Comparison of ENCODE assay signal across 1 cellular context in the genomic region with DNA sequence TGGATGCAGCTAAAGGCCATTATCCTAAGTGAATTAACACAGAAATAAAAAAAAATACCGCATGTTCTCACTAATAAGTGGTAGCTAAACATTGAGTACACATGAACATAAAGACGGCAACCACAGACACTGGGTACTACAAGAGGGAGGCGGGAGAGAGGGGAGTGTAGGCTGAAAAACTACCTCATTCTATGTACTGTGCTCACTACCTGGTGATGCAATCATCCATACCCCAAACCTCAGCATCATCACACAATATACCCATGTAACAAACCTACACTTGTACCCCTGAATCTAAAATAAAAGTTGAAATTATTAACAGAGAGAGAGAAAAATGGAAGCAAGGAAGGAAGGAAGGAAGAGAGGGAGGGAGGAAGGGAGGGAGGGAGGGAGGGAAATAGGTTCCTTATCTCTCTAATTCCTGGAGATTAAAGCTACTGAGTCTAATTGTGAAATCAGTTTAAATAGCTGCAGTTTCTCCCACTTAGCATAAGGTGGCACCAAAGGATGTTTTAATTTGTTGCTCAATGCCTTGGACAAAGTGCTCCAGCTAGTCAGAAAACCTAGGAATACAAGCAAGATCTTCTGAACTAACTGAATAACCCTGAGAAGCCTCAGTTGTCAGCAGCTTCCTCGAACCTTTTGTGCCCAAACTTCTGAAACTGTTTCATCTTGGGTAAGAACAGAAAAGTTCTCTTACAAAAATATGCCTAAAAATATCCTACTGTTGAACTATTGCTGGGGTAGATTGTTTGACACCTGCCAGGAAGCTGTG.
TF ChIP-seq lines count a peak whose summit lies in the region.

No MANE protein-coding gene starts in this region.

TF ChIP-seq in HepG2, 621 proteins besides CTCF, POLR2A, EP300 and RAD21 (continued from another document):
- TF ChIP-seq, protein P1, sequence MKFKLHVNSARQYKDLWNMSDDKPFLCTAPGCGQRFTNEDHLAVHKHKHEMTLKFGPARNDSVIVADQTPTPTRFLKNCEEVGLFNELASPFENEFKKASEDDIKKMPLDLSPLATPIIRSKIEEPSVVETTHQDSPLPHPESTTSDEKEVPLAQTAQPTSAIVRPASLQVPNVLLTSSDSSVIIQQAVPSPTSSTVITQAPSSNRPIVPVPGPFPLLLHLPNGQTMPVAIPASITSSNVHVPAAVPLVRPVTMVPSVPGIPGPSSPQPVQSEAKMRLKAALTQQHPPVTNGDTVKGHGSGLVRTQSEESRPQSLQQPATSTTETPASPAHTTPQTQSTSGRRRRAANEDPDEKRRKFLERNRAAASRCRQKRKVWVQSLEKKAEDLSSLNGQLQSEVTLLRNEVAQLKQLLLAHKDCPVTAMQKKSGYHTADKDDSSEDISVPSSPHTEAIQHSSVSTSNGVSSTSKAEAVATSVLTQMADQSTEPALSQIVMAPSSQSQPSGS (CRISPR knock-in tag; IDR thresholded peaks at IDR 0.05), result no peak
- TF ChIP-seq ARNTL (CRISPR knock-in tag; IDR thresholded peaks at IDR 0.05), result no peak
- TF ChIP-seq ZNF607 (CRISPR knock-in tag; IDR thresholded peaks at IDR 0.05; ENCODE audit: borderline replicate concordance), result no peak
- no peak for TF ChIP-seq RBM39 (IDR thresholded peaks at IDR 0.05; ENCODE audit: low read depth, low read length, poor library complexity, severe bottlenecking)
- TF ChIP-seq NFRKB (IDR thresholded peaks at IDR 0.05), result no peak
- TF ChIP-seq STAG1 (CRISPR knock-in tag; IDR thresholded peaks at IDR 0.05), result peak; percentile 77
- TF ChIP-seq, protein P2, sequence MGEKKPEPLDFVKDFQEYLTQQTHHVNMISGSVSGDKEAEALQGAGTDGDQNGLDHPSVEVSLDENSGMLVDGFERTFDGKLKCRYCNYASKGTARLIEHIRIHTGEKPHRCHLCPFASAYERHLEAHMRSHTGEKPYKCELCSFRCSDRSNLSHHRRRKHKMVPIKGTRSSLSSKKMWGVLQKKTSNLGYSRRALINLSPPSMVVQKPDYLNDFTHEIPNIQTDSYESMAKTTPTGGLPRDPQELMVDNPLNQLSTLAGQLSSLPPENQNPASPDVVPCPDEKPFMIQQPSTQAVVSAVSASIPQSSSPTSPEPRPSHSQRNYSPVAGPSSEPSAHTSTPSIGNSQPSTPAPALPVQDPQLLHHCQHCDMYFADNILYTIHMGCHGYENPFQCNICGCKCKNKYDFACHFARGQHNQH (CRISPR knock-in tag; IDR thresholded peaks at IDR 0.05), result no peak
- TF ChIP-seq, protein P3, sequence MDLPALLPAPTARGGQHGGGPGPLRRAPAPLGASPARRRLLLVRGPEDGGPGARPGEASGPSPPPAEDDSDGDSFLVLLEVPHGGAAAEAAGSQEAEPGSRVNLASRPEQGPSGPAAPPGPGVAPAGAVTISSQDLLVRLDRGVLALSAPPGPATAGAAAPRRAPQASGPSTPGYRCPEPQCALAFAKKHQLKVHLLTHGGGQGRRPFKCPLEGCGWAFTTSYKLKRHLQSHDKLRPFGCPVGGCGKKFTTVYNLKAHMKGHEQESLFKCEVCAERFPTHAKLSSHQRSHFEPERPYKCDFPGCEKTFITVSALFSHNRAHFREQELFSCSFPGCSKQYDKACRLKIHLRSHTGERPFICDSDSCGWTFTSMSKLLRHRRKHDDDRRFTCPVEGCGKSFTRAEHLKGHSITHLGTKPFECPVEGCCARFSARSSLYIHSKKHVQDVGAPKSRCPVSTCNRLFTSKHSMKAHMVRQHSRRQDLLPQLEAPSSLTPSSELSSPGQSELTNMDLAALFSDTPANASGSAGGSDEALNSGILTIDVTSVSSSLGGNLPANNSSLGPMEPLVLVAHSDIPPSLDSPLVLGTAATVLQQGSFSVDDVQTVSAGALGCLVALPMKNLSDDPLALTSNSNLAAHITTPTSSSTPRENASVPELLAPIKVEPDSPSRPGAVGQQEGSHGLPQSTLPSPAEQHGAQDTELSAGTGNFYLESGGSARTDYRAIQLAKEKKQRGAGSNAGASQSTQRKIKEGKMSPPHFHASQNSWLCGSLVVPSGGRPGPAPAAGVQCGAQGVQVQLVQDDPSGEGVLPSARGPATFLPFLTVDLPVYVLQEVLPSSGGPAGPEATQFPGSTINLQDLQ (CRISPR knock-in tag; IDR thresholded peaks at IDR 0.05), result no peak
- TF ChIP-seq, protein P4, sequence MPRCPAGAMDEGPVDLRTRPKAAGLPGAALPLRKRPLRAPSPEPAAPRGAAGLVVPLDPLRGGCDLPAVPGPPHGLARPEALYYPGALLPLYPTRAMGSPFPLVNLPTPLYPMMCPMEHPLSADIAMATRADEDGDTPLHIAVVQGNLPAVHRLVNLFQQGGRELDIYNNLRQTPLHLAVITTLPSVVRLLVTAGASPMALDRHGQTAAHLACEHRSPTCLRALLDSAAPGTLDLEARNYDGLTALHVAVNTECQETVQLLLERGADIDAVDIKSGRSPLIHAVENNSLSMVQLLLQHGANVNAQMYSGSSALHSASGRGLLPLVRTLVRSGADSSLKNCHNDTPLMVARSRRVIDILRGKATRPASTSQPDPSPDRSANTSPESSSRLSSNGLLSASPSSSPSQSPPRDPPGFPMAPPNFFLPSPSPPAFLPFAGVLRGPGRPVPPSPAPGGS (CRISPR knock-in tag; IDR thresholded peaks at IDR 0.05), result no peak
- TF ChIP-seq, protein P5, sequence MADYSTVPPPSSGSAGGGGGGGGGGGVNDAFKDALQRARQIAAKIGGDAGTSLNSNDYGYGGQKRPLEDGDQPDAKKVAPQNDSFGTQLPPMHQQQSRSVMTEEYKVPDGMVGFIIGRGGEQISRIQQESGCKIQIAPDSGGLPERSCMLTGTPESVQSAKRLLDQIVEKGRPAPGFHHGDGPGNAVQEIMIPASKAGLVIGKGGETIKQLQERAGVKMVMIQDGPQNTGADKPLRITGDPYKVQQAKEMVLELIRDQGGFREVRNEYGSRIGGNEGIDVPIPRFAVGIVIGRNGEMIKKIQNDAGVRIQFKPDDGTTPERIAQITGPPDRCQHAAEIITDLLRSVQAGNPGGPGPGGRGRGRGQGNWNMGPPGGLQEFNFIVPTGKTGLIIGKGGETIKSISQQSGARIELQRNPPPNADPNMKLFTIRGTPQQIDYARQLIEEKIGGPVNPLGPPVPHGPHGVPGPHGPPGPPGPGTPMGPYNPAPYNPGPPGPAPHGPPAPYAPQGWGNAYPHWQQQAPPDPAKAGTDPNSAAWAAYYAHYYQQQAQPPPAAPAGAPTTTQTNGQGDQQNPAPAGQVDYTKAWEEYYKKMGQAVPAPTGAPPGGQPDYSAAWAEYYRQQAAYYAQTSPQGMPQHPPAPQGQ (CRISPR knock-in tag; IDR thresholded peaks at IDR 0.05; ENCODE audit: borderline replicate concordance), result no peak
- no peak for TF ChIP-seq CHD4 (IDR thresholded peaks at IDR 0.05; ENCODE audit: borderline replicate concordance, low read length)
- no peak for TF ChIP-seq ZFP36L1 (CRISPR knock-in tag; IDR thresholded peaks at IDR 0.05)
- TF ChIP-seq ZNF619 (CRISPR knock-in tag; IDR thresholded peaks at IDR 0.05), result no peak
- TF ChIP-seq ZNF589 (CRISPR knock-in tag; conservative IDR thresholded peaks at IDR 0.05), result no peak
- TF ChIP-seq MIER2 (CRISPR knock-in tag; IDR thresholded peaks at IDR 0.05), result no peak
- peak; percentile 85 for TF ChIP-seq HNRNPK (IDR thresholded peaks at IDR 0.05; ENCODE audit: low read depth, low read length, poor library complexity, severe bottlenecking)
- no peak for TF ChIP-seq ZNF33B (CRISPR knock-in tag; IDR thresholded peaks at IDR 0.05)
- TF ChIP-seq ZKSCAN5 (CRISPR knock-in tag; IDR thresholded peaks at IDR 0.05), result no peak
- TF ChIP-seq, protein P6, sequence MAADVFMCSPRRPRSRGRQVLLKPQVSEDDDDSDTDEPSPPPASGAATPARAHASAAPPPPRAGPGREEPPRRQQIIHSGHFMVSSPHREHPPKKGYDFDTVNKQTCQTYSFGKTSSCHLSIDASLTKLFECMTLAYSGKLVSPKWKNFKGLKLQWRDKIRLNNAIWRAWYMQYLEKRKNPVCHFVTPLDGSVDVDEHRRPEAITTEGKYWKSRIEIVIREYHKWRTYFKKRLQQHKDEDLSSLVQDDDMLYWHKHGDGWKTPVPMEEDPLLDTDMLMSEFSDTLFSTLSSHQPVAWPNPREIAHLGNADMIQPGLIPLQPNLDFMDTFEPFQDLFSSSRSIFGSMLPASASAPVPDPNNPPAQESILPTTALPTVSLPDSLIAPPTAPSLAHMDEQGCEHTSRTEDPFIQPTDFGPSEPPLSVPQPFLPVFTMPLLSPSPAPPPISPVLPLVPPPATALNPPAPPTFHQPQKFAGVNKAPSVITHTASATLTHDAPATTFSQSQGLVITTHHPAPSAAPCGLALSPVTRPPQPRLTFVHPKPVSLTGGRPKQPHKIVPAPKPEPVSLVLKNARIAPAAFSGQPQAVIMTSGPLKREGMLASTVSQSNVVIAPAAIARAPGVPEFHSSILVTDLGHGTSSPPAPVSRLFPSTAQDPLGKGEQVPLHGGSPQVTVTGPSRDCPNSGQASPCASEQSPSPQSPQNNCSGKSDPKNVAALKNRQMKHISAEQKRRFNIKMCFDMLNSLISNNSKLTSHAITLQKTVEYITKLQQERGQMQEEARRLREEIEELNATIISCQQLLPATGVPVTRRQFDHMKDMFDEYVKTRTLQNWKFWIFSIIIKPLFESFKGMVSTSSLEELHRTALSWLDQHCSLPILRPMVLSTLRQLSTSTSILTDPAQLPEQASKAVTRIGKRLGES (CRISPR knock-in tag; IDR thresholded peaks at IDR 0.05; ENCODE audit: borderline replicate concordance), result no peak
- TF ChIP-seq, protein P7, sequence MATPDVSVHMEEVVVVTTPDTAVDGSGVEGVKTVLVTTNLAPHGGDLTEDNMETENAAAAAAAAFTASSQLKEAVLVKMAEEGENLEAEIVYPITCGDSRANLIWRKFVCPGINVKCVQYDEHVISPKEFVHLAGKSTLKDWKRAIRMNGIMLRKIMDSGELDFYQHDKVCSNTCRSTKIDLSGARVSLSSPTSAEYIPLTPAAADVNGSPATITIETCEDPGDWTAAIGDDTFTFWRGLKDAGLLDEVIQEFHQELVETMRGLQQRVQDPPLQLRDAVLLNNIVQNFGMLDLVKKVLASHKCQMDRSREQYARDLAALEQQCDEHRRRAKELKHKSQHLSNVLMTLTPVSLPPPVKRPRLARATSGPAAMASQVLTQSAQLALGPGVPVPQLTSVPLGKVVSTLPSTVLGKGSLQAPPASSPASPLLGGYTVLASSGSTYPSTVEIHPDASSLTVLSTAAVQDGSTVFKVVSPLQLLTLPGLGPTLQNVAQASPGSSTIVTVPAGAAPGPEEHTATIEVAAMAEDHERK (CRISPR knock-in tag; IDR thresholded peaks at IDR 0.05; ENCODE audit: low read depth), result no peak
- TF ChIP-seq SAP130 (CRISPR knock-in tag; IDR thresholded peaks at IDR 0.05; ENCODE audit: low read depth), result 0 out of 2 replicates have a peak, but pooled peaks have one; percentile 17
- TF ChIP-seq, protein P8, sequence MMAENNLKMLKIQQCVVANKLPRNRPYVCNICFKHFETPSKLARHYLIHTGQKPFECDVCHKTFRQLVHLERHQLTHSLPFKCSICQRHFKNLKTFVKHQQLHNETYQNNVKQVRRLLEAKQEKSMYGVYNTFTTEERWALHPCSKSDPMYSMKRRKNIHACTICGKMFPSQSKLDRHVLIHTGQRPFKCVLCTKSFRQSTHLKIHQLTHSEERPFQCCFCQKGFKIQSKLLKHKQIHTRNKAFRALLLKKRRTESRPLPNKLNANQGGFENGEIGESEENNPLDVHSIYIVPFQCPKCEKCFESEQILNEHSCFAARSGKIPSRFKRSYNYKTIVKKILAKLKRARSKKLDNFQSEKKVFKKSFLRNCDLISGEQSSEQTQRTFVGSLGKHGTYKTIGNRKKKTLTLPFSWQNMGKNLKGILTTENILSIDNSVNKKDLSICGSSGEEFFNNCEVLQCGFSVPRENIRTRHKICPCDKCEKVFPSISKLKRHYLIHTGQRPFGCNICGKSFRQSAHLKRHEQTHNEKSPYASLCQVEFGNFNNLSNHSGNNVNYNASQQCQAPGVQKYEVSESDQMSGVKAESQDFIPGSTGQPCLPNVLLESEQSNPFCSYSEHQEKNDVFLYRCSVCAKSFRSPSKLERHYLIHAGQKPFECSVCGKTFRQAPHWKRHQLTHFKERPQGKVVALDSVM (CRISPR knock-in tag; IDR thresholded peaks at IDR 0.05), result no peak
- TF ChIP-seq, protein P9, sequence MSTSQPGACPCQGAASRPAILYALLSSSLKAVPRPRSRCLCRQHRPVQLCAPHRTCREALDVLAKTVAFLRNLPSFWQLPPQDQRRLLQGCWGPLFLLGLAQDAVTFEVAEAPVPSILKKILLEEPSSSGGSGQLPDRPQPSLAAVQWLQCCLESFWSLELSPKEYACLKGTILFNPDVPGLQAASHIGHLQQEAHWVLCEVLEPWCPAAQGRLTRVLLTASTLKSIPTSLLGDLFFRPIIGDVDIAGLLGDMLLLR (CRISPR knock-in tag; IDR thresholded peaks at IDR 0.05), result no peak
- TF ChIP-seq DPF2 (CRISPR knock-in tag; IDR thresholded peaks at IDR 0.05; ENCODE audit: borderline replicate concordance, low read depth), result no peak
